Comparison of ENCODE assay signal across 14 cellular contexts in the genomic region with DNA sequence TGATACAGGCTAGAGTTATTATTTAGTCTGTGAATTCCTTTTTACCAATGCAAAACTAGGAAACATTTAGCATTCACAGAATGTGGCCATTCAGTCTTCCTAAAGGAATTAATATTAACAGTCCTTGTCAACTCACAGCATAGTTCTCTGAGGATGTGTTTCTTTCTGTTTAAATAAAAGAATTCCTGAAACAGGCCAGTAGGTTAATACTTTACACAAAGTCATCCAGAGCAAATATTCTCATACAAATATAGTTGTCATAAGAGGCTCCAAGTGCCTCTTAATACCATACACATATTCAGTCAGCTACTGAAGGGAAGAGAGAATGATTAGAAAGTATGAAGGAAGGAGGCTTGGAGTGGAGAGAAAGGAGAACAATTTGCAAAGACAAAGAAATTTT.
"Had no signal": no experiment of that assay in that cellular context is flagged by ENCODE, and none has a peak within 500 bp of the region (broad histone marks: within the 10 kb centered on the region; RNA-seq: fewer than 3 reads in every experiment).

No MANE protein-coding gene starts in this region.

- H3K36me3 ChIP-seq: pancreas, thyroid gland had no signal

- H3K4me3 Mint-ChIP-seq: activated naive CD4-positive, alpha-beta T cell treated with anti-CD3 and anti-CD28 coated beads for 36 hours; mesothelial cell of epicardium; T-cell had no signal

- H3K4me3 ChIP-seq: pancreas, thyroid gland had no signal

- H3K36me3 Mint-ChIP-seq: T-cell had no signal

- ATAC-seq: left ventricle myocardium superior, pancreas, T-cell had no signal

- H3K27ac Mint-ChIP-seq: activated naive CD4-positive, alpha-beta T cell treated with anti-CD3 and anti-CD28 coated beads for 36 hours; activated T-helper 2 cell treated with anti-CD3 and anti-CD28 coated beads, Interferon-gamma antibody, Interleukin-2, Interleukin-4, amounts not matched to agents 10 μg/mL and 5 μg/mL and 100 μg/mL, durations not matched to agents 14 hours and 24 hours and 36 hours; T-cell had no signal

- H3K27ac ChIP-seq: pancreas had no signal

- H3K27me3 ChIP-seq: pancreas, thyroid gland had no signal

- H3K9me3 Mint-ChIP-seq: activated naive CD4-positive, alpha-beta T cell treated with anti-CD3 and anti-CD28 coated beads for 36 hours; activated T-helper 2 cell treated with anti-CD3 and anti-CD28 coated beads, Interferon-gamma antibody, Interleukin-2, Interleukin-4, amounts not matched to agents 10 μg/mL and 5 μg/mL and 100 μg/mL, durations not matched to agents 14 hours and 24 hours and 36 hours had no signal

- DNase-seq: activated CD4-positive, CD25-positive, alpha-beta regulatory T cell treated with anti-CD3 and anti-CD28 coated beads, Interleukin-2, amount 50 U/mL, for 72 hours; activated naive CD4-positive, alpha-beta T cell treated with anti-CD3 and anti-CD28 coated beads for 36 hours; erythroblast; hypothalamus; kidney; left ventricle myocardium superior; pancreas; stimulated activated CD4-positive, alpha-beta T cell treated with anti-CD3 and anti-CD28 coated beads, Interleukin-12 subunit alpha, Interleukin-12 subunit beta, amount 100 ng/mL, for 4 hours; stimulated activated CD4-positive, alpha-beta T cell treated with anti-CD3 and anti-CD28 coated beads, Interleukin-2, amount 100 ng/mL, for 24 hours; T-cell; T-helper 9 cell; thyroid gland had no signal

- H3K27me3 Mint-ChIP-seq: T-cell had no signal

- H3K9me3 ChIP-seq: pancreas, thyroid gland had no signal
